In genomic region chr1:25435315-25436103, GRCh38 we compare ENCODE assay signal across 9 cellular contexts. TPM values are rescaled to one million over a fixed set of nuclear protein-coding genes. Genes with fewer than 3 reads are reported as not detected.
A peak's percentile ranks its signal among the peaks of the same experiment; 100 is the strongest.
DNase-seq lines count a peak whose midpoint lies in the region; ATAC-seq, FAIRE-seq and TF ChIP-seq lines count a peak whose summit lies in the region.
"Had no signal": no experiment of that assay in that cellular context is flagged by ENCODE, and none has a peak within 500 bp of the region (broad histone marks: within the 10 kb centered on the region; RNA-seq: fewer than 3 reads in every experiment).

No MANE protein-coding gene starts in this region.

- H3K27me3 ChIP-seq in Peyer's patch = no peaks in the 10 kb centered on the region

- CTCF ChIA-PET in A549 (lab: Yijun Ruan, JAX) = no interaction called here

- TF ChIP-seq POLR2A in A549 (IDR thresholded peaks at IDR 0.05; ENCODE audit: low read length) (no peak), Peyer's patch (IDR thresholded peaks at IDR 0.05) (no peak)

- H3K27ac ChIP-seq in A549 (peak overlapping the region in 1 of 2 experiments; percentile 39; a peak in 3 of 6 replicates), Peyer's patch (no peak overlapping the region)

- H3K27ac Mint-ChIP-seq in activated T-helper 1 cell treated with anti-CD3 and anti-CD28 coated beads, Interleukin-12 subunit alpha, Interleukin-12 subunit beta, Interleukin-2, Interleukin-4 antibody, amounts not matched to agents 30 ng/mL and 10 ng/mL and 1 ng/mL, durations not matched to agents 14 hours and 24 hours and 36 hours = peak overlapping the region; percentile 37

- peaks cover 46% of the 10 kb centered on the region for H3K4me1 ChIP-seq in A549
- peaks cover 0 to 49% (median 10%) of the 10 kb centered on the region in 4 donors for H3K4me1 ChIP-seq in Peyer's patch

- no peaks in the 10 kb centered on the region for H3K27me3 Mint-ChIP-seq in activated T-helper 1 cell treated with anti-CD3 and anti-CD28 coated beads, Interleukin-12 subunit alpha, Interleukin-12 subunit beta, Interleukin-2, Interleukin-4 antibody, amounts not matched to agents 30 ng/mL and 10 ng/mL and 1 ng/mL, durations not matched to agents 14 hours and 24 hours and 36 hours (ENCODE audit: insufficient read depth)

- peaks cover 54% of the 10 kb centered on the region for H3K4me1 Mint-ChIP-seq in activated T-helper 1 cell treated with anti-CD3 and anti-CD28 coated beads, Interleukin-12 subunit alpha, Interleukin-12 subunit beta, Interleukin-2, Interleukin-4 antibody, amounts not matched to agents 30 ng/mL and 10 ng/mL and 1 ng/mL, durations not matched to agents 14 hours and 24 hours and 36 hours (ENCODE audit: low read depth)

- H3K9me3 ChIP-seq in A549 (no peaks in the 10 kb centered on the region), Peyer's patch (no peaks in the 10 kb centered on the region)

- no peak for FAIRE-seq in A549 (lab: Jason Lieb, UNC)
- peak; percentile 76 for FAIRE-seq in GM19239 (lab: Jason Lieb, UNC)
- no peak for FAIRE-seq in HTR-8/SVneo (lab: Jason Lieb, UNC)

- intact Hi-C loops in activated T-helper 1 cell treated with anti-CD3 and anti-CD28 coated beads, Interleukin-12 subunit alpha, Interleukin-12 subunit beta, Interleukin-2, Interleukin-4 antibody, amounts not matched to agents 30 ng/mL and 10 ng/mL and 1 ng/mL, durations not matched to agents 14 hours and 24 hours and 36 hours (cut with micrococcal nuclease) = loop anchor here (1.0 kb wide), 1 partner anchor 12 kb away; no protein-coding TSS in a partner anchor

- H3K4me3 ChIP-seq in A549 (no peak overlapping the region), Peyer's patch (no peak overlapping the region)

- peak overlapping the region; percentile 60 for H3K4me2 ChIP-seq in A549

- DNase-seq in A549 (ENCODE audit: low read depth in 1 of 2, low spot score in 1 of 2) = no peak
- DNase-seq in GM19239 (ENCODE audit: insufficient read length, low spot score) = no peak
- no peak for DNase-seq in activated T-helper 1 cell treated with anti-CD3 and anti-CD28 coated beads, Interleukin-12 subunit alpha, Interleukin-12 subunit beta, Interleukin-2, Interleukin-4 antibody, amounts not matched to agents 30 ng/mL and 10 ng/mL and 1 ng/mL, durations not matched to agents 14 hours and 24 hours and 36 hours (ENCODE audit: low spot score)
- DNase-seq in medulla oblongata (ENCODE audit: extremely low spot score) = peak; percentile 17
- no peak for DNase-seq in HTR-8/SVneo (ENCODE audit: insufficient read length, low spot score)
- no peak for DNase-seq in NCI-H510A treated with DMSO at 0.1 percent for 48 hours (lab: John Stamatoyannopoulos, UW)
- no peak for DNase-seq in KG1 (lab: John Stamatoyannopoulos, UW)
- DNase-seq in Peyer's patch = no peak

- no peak for TF ChIP-seq EP300 in A549 (IDR thresholded peaks at IDR 0.05)

- H3K4me3 Mint-ChIP-seq in activated T-helper 1 cell treated with anti-CD3 and anti-CD28 coated beads, Interleukin-12 subunit alpha, Interleukin-12 subunit beta, Interleukin-2, Interleukin-4 antibody, amounts not matched to agents 30 ng/mL and 10 ng/mL and 1 ng/mL, durations not matched to agents 14 hours and 24 hours and 36 hours = peak overlapping the region; percentile 16

- H3K9me3 Mint-ChIP-seq in activated T-helper 1 cell treated with anti-CD3 and anti-CD28 coated beads, Interleukin-12 subunit alpha, Interleukin-12 subunit beta, Interleukin-2, Interleukin-4 antibody, amounts not matched to agents 30 ng/mL and 10 ng/mL and 1 ng/mL, durations not matched to agents 14 hours and 24 hours and 36 hours = no peaks in the 10 kb centered on the region

- no peak for TF ChIP-seq RAD21 in A549 (conservative IDR thresholded peaks at IDR 0.05 in 1 of 2, IDR thresholded peaks at IDR 0.05 in 1 of 2)

- peaks cover 9% of the 10 kb centered on the region for H3K36me3 Mint-ChIP-seq in activated T-helper 1 cell treated with anti-CD3 and anti-CD28 coated beads, Interleukin-12 subunit alpha, Interleukin-12 subunit beta, Interleukin-2, Interleukin-4 antibody, amounts not matched to agents 30 ng/mL and 10 ng/mL and 1 ng/mL, durations not matched to agents 14 hours and 24 hours and 36 hours (ENCODE audit: low read depth)

- no peak for TF ChIP-seq CTCF in A549 (IDR thresholded peaks at IDR 0.05)
- no peak for TF ChIP-seq CTCF in Peyer's patch (IDR thresholded peaks at IDR 0.05)

- WGBS in A549 (ENCODE audit: missing lambda C conversion rate) = 18% methylated on average over 4 of the region's 4 CpGs

- no peak for ATAC-seq in A549
- ATAC-seq: activated CD4-positive, CD25-positive, alpha-beta regulatory T cell treated with anti-CD3 and anti-CD28 coated beads, Interleukin-2, amount 50 U/mL, for 24 hours had no signal

- POLR2A ChIA-PET in A549 (lab: Yijun Ruan, JAX) = no interaction called here

- H3K36me3 ChIP-seq in Peyer's patch = no peaks in the 10 kb centered on the region

TF ChIP-seq in A549, 52 proteins besides CTCF, POLR2A, EP300 and RAD21:
- TF ChIP-seq, protein P1, sequence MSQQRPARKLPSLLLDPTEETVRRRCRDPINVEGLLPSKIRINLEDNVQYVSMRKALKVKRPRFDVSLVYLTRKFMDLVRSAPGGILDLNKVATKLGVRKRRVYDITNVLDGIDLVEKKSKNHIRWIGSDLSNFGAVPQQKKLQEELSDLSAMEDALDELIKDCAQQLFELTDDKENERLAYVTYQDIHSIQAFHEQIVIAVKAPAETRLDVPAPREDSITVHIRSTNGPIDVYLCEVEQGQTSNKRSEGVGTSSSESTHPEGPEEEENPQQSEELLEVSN (IDR thresholded peaks at IDR 0.05; ENCODE audit: borderline replicate concordance, low read depth) = no peak
- no peak for TF ChIP-seq ZSCAN20 (CRISPR knock-in tag; IDR thresholded peaks at IDR 0.05)
- no peak for TF ChIP-seq FOSL2 (IDR thresholded peaks at IDR 0.05)
- no peak for TF ChIP-seq FOSL2 (CRISPR knock-in tag; IDR thresholded peaks at IDR 0.05)
TF ChIP-seq in A549: peak in this region for 0.

RNA-seq across cellular contexts. Expression of gene MACO1, which starts 4.8 kb away (rescaled TPM):
- polyA plus RNA-seq in A549 (2011; rRNA removed) = 5.8 and 7.5 TPM in 2 replicates
- 1.9 and 2.1 TPM in 2 replicates for polyA plus RNA-seq in A549 (2012; cell fraction: cytosol; rRNA removed)
- 1.7 and 1.8 TPM in 2 replicates for polyA plus RNA-seq in A549 (2012; cell fraction: nucleus; rRNA removed)
- polyA plus RNA-seq in A549 (2017; fragmentation: RNase III; extraction: RNeasy Plus Mini Kit Qiagen cat#74134 plus additional on column Dnase treatment) = 5.2 to 6.3 TPM (median 6.1 TPM) in 3 replicates
- 2.8 and 3.4 TPM in 2 replicates for polyA minus RNA-seq in A549 (2011; rRNA and poly(A)+ RNA removed)
- total RNA-seq in activated T-helper 1 cell treated with anti-CD3 and anti-CD28 coated beads, Interleukin-12 subunit alpha, Interleukin-12 subunit beta, Interleukin-2, Interleukin-4 antibody, amounts not matched to agents 30 ng/mL and 10 ng/mL and 1 ng/mL, durations not matched to agents 14 hours and 24 hours and 36 hours = 14.2 and 14.3 TPM in 2 replicates
- total RNA-seq in Peyer's patch = 10 to 100 TPM; 17.7 to 25.6 (median 22.8) TPM

RNA-seq across cellular contexts. Expression of gene RHCE, which starts 14.9 kb away (rescaled TPM):
- polyA plus RNA-seq in A549 (2011; rRNA removed) = 0.12 and 0.13 TPM in 2 replicates
- 0.09 and 0.12 TPM in 2 replicates for polyA plus RNA-seq in A549 (2012; cell fraction: cytosol; rRNA removed)
- polyA plus RNA-seq in A549 (2012; cell fraction: nucleus; rRNA removed) = 0.04 and 0.10 TPM in 2 replicates
- not detected in 3 replicates for polyA plus RNA-seq in A549 (2017; fragmentation: RNase III; extraction: RNeasy Plus Mini Kit Qiagen cat#74134 plus additional on column Dnase treatment)
- 0.34 TPM in 1 of 2 replicates, not detected in the other for polyA minus RNA-seq in A549 (2011; rRNA and poly(A)+ RNA removed)
- total RNA-seq in activated T-helper 1 cell treated with anti-CD3 and anti-CD28 coated beads, Interleukin-12 subunit alpha, Interleukin-12 subunit beta, Interleukin-2, Interleukin-4 antibody, amounts not matched to agents 30 ng/mL and 10 ng/mL and 1 ng/mL, durations not matched to agents 14 hours and 24 hours and 36 hours = 0.17 TPM in 1 of 2 replicates, not detected in the other
- under 1 TPM in 1 of 4 donors, not detected in 3; 0.70 TPM for total RNA-seq in Peyer's patch
